7 cellular contexts compared by ENCODE assay signal in genomic region chr10:77036993-77037734, GRCh38.
DNase-seq lines count a peak whose midpoint lies in the region; ATAC-seq, FAIRE-seq and TF ChIP-seq lines count a peak whose summit lies in the region.

No MANE protein-coding gene starts in this region.

- intact Hi-C loops in GM12878 (cut with micrococcal nuclease; ENCODE audit: unreplicated experiment), result no loop called here

- H3K9me3 ChIP-seq in GM12878 (replicated peaks; ENCODE audit: control insufficient read depth, insufficient read depth, low read length), result no peaks in the 10 kb centered on the region

- CTCF ChIA-PET in GM12878 (lab: Yijun Ruan, JAX), result interaction anchor here (0.7 to 3.7 kb wide), 11 partner anchors 9 to 1601 kb away, joined by 3 to 34 read pairs (median 4); no protein-coding TSS in a partner anchor
- CTCF ChIA-PET in T-cell (lab: Charles Lee), result no interaction called here

- H3K4me3 ChIP-seq in GM12878, result no peak overlapping the region

- in situ Hi-C loops in GM12878 (cut with MboI), result no loop called here

- H3K36me3 Mint-ChIP-seq in neural crest cell (ENCODE audit: low read depth) (no peaks in the 10 kb centered on the region), T-cell (no peaks in the 10 kb centered on the region)

- no peak for TF ChIP-seq POLR2A in GM12878 (IDR thresholded peaks at IDR 0.05; ENCODE audit: low read depth, low read length)

- no peak overlapping the region for H3K9ac ChIP-seq in GM12878 (ENCODE audit: control insufficient read depth, insufficient read depth, low read length)

- peaks cover 3% of the 10 kb centered on the region for H3K27me3 Mint-ChIP-seq in neural crest cell (ENCODE audit: low read depth)
- H3K27me3 Mint-ChIP-seq in T-cell, result no peaks in the 10 kb centered on the region

- H3K4me1 ChIP-seq in GM12878 (ENCODE audit: control insufficient read depth, insufficient read depth, low read length), result no peaks in the 10 kb centered on the region

- RAD21 ChIA-PET in GM12878 (lab: Charles Lee; ENCODE audit: unreplicated experiment), result interaction anchor here (1.4 kb wide), 1 partner anchor 28 kb away, joined by 3 read pairs; no protein-coding TSS in a partner anchor

- POLR2A ChIA-PET in GM12878 (lab: Charles Lee), result no interaction called here
- POLR2A ChIA-PET in T-cell (lab: Charles Lee), result no interaction called here

- no peak for FAIRE-seq in GM12878 (lab: Jason Lieb, UNC)

- no TSS peak for BruUV-seq in GM12878 (replicated peaks; lab: Mats Ljungman, UMichigan)

- no peaks in the 10 kb centered on the region for H3K9me3 Mint-ChIP-seq in neural crest cell
- H3K9me3 Mint-ChIP-seq in T-cell, result no peaks in the 10 kb centered on the region

- peak; percentile 62 for TF ChIP-seq CTCF in GM12872 (IDR thresholded peaks at IDR 0.05; ENCODE audit: insufficient read depth, low read depth, low read length)
- TF ChIP-seq CTCF in GM12878 (IDR thresholded peaks at IDR 0.05 in 2 of 3, conservative IDR thresholded peaks at IDR 0.05 in 1 of 3; ENCODE audit: control insufficient read depth in 2 of 3, extremely low read depth in 1 of 3, insufficient read depth in 1 of 3, low read depth in 3 of 3, low read length in 3 of 3), result peak; percentile 30 to 58 (median 57)
- TF ChIP-seq CTCF in neural crest cell (conservative IDR thresholded peaks at IDR 0.05), result peak; percentile 71

- no peak for TF ChIP-seq EP300 in GM12878 (IDR thresholded peaks at IDR 0.05; ENCODE audit: borderline replicate concordance in 1 of 2, control insufficient read depth in 1 of 2, low read depth in 2 of 2, low read length in 2 of 2)

- 69% methylated on average over 6 of the region's 6 CpGs for WGBS in GM12878 (ENCODE audit: insufficient coverage, insufficient replicate concordance, low lambda C conversion rate, missing lambda C conversion rate)

- no peaks in the 10 kb centered on the region for H3K36me3 ChIP-seq in GM12878 (ENCODE audit: control insufficient read depth in 2 of 2, insufficient read depth in 2 of 2, low read length in 1 of 2)

- no peaks in the 10 kb centered on the region for H3K79me2 ChIP-seq in GM12878 (ENCODE audit: control insufficient read depth, insufficient read depth, low read length)

- ATAC-seq in GM12878, result peak; percentile 83
- no peak for ATAC-seq in T-cell (replicated peaks in 1 of 4)

- no peak for TF ChIP-seq RAD21 in GM12878 (IDR thresholded peaks at IDR 0.05; ENCODE audit: insufficient read depth, low read depth, low read length)

- no peaks in the 10 kb centered on the region for H4K20me1 ChIP-seq in GM12878 (ENCODE audit: control insufficient read depth, insufficient read depth)

- H2AFZ ChIP-seq in GM12878 (ENCODE audit: control insufficient read depth, low read depth, low read length), result no peak overlapping the region

- H3K27ac ChIP-seq in GM12878 (ENCODE audit: control insufficient read depth, insufficient read depth), result no peak overlapping the region

- SMC1A ChIA-PET in GM12878 (lab: Charles Lee; ENCODE audit: uncharacterized antibody, unreplicated experiment), result no interaction called here

- peak overlapping the region; percentile 39 for H3K4me3 Mint-ChIP-seq in neural crest cell
- no peak overlapping the region for H3K4me3 Mint-ChIP-seq in T-cell

- DNase-seq in Kasumi-1 (lab: John Stamatoyannopoulos, UW) (peak; percentile 60 to 77), GM12878 (ENCODE audit: low read depth, low spot score) (no peak), neural crest cell (ENCODE audit: low read depth, low spot score) (peak; percentile 31), globus pallidus (ENCODE audit: low spot score) (no peak), T-cell (no peak)
- DNase-seq in activated T-cell treated with anti-CD3 and anti-CD28 coated beads, Interleukin-2, amount 50 U/mL, for 48 hours, result no peak

- H3K4me1 Mint-ChIP-seq in neural crest cell (peaks cover 33% of the 10 kb centered on the region), T-cell (peaks cover 8 to 33% (median 19%) of the 10 kb centered on the region in 3 donors)

- no peak overlapping the region for H3K4me2 ChIP-seq in GM12878 (ENCODE audit: control insufficient read depth, insufficient read depth)

- H3K27ac Mint-ChIP-seq in neural crest cell (ENCODE audit: unreplicated experiment), result peak overlapping the region; percentile 57
- H3K27ac Mint-ChIP-seq in T-cell, result no peak overlapping the region

- no peaks in the 10 kb centered on the region for H3K27me3 ChIP-seq in GM12878 (replicated peaks in 1 of 2; ENCODE audit: control insufficient read depth in 2 of 2, insufficient read depth in 2 of 2, low read length in 1 of 2)

TF ChIP-seq in GM12878, 131 proteins besides CTCF, POLR2A, EP300 and RAD21:
- TF ChIP-seq ASH2L (IDR thresholded peaks at IDR 0.05; ENCODE audit: borderline replicate concordance, low read depth) (no peak), PKNOX1 (IDR thresholded peaks at IDR 0.05) (no peak), CEBPB (IDR thresholded peaks at IDR 0.05; ENCODE audit: borderline replicate concordance in 1 of 2, low read depth in 2 of 2, low read length in 2 of 2) (no peak), HDAC2 (IDR thresholded peaks at IDR 0.05) (no peak), TAF1 (IDR thresholded peaks at IDR 0.05; ENCODE audit: borderline replicate concordance, low read depth, low read length) (no peak), STAT3 (IDR thresholded peaks at IDR 0.05; ENCODE audit: low read depth, low read length) (no peak), MXI1 (IDR thresholded peaks at IDR 0.05; ENCODE audit: low read depth, low read length) (no peak), SUZ12 (IDR thresholded peaks at IDR 0.05; ENCODE audit: unreplicated experiment) (no peak)
- TF ChIP-seq, protein P1, sequence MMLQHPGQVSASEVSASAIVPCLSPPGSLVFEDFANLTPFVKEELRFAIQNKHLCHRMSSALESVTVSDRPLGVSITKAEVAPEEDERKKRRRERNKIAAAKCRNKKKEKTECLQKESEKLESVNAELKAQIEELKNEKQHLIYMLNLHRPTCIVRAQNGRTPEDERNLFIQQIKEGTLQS (IDR thresholded peaks at IDR 0.05; ENCODE audit: borderline replicate concordance, extremely low read depth, low read depth, low read length), result no peak
- TF ChIP-seq, protein P2, sequence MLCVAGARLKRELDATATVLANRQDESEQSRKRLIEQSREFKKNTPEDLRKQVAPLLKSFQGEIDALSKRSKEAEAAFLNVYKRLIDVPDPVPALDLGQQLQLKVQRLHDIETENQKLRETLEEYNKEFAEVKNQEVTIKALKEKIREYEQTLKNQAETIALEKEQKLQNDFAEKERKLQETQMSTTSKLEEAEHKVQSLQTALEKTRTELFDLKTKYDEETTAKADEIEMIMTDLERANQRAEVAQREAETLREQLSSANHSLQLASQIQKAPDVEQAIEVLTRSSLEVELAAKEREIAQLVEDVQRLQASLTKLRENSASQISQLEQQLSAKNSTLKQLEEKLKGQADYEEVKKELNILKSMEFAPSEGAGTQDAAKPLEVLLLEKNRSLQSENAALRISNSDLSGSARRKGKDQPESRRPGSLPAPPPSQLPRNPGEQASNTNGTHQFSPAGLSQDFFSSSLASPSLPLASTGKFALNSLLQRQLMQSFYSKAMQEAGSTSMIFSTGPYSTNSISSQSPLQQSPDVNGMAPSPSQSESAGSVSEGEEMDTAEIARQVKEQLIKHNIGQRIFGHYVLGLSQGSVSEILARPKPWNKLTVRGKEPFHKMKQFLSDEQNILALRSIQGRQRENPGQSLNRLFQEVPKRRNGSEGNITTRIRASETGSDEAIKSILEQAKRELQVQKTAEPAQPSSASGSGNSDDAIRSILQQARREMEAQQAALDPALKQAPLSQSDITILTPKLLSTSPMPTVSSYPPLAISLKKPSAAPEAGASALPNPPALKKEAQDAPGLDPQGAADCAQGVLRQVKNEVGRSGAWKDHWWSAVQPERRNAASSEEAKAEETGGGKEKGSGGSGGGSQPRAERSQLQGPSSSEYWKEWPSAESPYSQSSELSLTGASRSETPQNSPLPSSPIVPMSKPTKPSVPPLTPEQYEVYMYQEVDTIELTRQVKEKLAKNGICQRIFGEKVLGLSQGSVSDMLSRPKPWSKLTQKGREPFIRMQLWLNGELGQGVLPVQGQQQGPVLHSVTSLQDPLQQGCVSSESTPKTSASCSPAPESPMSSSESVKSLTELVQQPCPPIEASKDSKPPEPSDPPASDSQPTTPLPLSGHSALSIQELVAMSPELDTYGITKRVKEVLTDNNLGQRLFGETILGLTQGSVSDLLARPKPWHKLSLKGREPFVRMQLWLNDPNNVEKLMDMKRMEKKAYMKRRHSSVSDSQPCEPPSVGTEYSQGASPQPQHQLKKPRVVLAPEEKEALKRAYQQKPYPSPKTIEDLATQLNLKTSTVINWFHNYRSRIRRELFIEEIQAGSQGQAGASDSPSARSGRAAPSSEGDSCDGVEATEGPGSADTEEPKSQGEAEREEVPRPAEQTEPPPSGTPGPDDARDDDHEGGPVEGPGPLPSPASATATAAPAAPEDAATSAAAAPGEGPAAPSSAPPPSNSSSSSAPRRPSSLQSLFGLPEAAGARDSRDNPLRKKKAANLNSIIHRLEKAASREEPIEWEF (IDR thresholded peaks at IDR 0.05; ENCODE audit: insufficient replicate concordance, low read depth, low read length), result no peak

Comparison
In these comparisons a context has a peak if more than half of its experiments do, and no peak if none do; other contexts are left out.
1. DNase-seq: peak in Kasumi-1 (2 of 2) and neural crest cell (single experiment); none in GM12878 (single experiment), activated T-cell treated with anti-CD3 and anti-CD28 coated beads, Interleukin-2, amount 50 U/mL, for 48 hours (0 of 2), globus pallidus (single experiment) and T-cell (0 of 34).
2. Peak in every context shown above with its lines, with median percentiles within 50 percentile points of each other: CTCF ChIP-seq.